9 cellular contexts compared by ENCODE assay signal in the genomic region with DNA sequence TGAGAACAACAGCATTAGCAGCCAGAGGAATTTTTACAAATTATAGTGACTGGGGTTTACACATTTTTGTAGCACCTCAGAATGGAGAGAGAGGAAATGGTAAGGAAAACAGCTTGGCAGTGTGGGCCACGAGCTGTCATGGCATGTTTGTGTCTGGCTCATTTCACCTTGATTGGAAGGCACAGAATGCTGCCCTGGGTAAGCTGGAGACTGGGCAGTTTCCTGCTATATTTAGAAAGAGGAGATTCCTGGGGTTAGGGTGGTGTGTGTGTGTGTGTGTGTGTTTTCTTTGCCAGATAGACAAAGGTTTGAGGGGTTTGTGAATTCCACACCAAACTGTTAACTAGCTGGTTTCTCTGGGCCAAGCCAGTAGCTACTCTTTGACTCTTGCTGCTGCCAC. TPM values are rescaled to one million over a fixed set of nuclear protein-coding genes. Genes with fewer than 3 reads are reported as not detected.
DNase-seq lines count a peak whose midpoint lies in the region; ATAC-seq and TF ChIP-seq lines count a peak whose summit lies in the region.
"Had no signal": no experiment of that assay in that cellular context is flagged by ENCODE, and none has a peak within 500 bp of the region (broad histone marks: within the 10 kb centered on the region; RNA-seq: fewer than 3 reads in every experiment).

No MANE protein-coding gene starts in this region.

- DNase-seq in A673 (ENCODE audit: low spot score), result no peak
- DNase-seq in NCI-H1694 (lab: John Stamatoyannopoulos, UW), result peak; percentile 47
- DNase-seq in effector memory CD8-positive, alpha-beta T cell, result no peak
- DNase-seq in mesenchymal stem cell, result peak; percentile 33
- DNase-seq in NCI-H510A (lab: John Stamatoyannopoulos, UW), result no peak
- DNase-seq: cortex of kidney had no signal

- TF ChIP-seq CTCF in A673 (conservative IDR thresholded peaks at IDR 0.05; ENCODE audit: low read depth, low read length), result no peak

- no peak overlapping the region for H2BK15ac ChIP-seq in mesenchymal stem cell (ENCODE audit: low read depth, poor library complexity, severe bottlenecking)

- H3K4ac ChIP-seq in mesenchymal stem cell (ENCODE audit: low read depth in 1 of 2, low read length in 2 of 2), result no peak overlapping the region

- H2BK120ac ChIP-seq in mesenchymal stem cell (ENCODE audit: low read depth, low read length), result no peak overlapping the region

- no peak overlapping the region for H3K23ac ChIP-seq in mesenchymal stem cell (ENCODE audit: low read length in 2 of 2)

- peak overlapping the region; percentile 5 to 61 for H3K27ac Mint-ChIP-seq in effector memory CD8-positive, alpha-beta T cell
- no peak overlapping the region for H3K27ac Mint-ChIP-seq in activated T-helper 17 cell treated with anti-CD3 and anti-CD28 coated beads, Interleukin-2, amount 50 U/mL, for 72 hours

- H3K9me3 ChIP-seq in A673 (ENCODE audit: low read depth, low read length, poor library complexity, severe bottlenecking) (no peaks in the 10 kb centered on the region), mesenchymal stem cell (ENCODE audit: control insufficient read depth, low read length) (no peaks in the 10 kb centered on the region)

- H3K9ac ChIP-seq in mesenchymal stem cell (ENCODE audit: low read length), result no peak overlapping the region

- no peak overlapping the region for H2BK5ac ChIP-seq in mesenchymal stem cell (ENCODE audit: low read depth, low read length, poor library complexity, severe bottlenecking)

- H3K27me3 Mint-ChIP-seq in effector memory CD8-positive, alpha-beta T cell, result no peaks in the 10 kb centered on the region
- no peaks in the 10 kb centered on the region for H3K27me3 Mint-ChIP-seq in activated T-helper 17 cell treated with anti-CD3 and anti-CD28 coated beads, Interleukin-2, amount 50 U/mL, for 72 hours

- H3K4me1 ChIP-seq in A673 (ENCODE audit: insufficient read depth, low read length, poor library complexity, severe bottlenecking), result peaks cover 50% of the 10 kb centered on the region
- peaks cover 19% of the 10 kb centered on the region for H3K4me1 ChIP-seq in mesenchymal stem cell (ENCODE audit: control insufficient read depth, insufficient read depth, low read depth, low read length)

- no TSS peak for BruUV-seq in A673 (replicated peaks; lab: Mats Ljungman, UMichigan)

- intact Hi-C loops in A673 (cut with micrococcal nuclease; ENCODE audit: unreplicated experiment), result no loop called here

- peaks cover 69 to 84% of the 10 kb centered on the region in 2 donors for H3K4me1 Mint-ChIP-seq in effector memory CD8-positive, alpha-beta T cell (ENCODE audit: low read depth in 2 of 2)
- H3K4me1 Mint-ChIP-seq in activated T-helper 17 cell treated with anti-CD3 and anti-CD28 coated beads, Interleukin-2, amount 50 U/mL, for 72 hours, result peaks cover 10% of the 10 kb centered on the region

- CTCF ChIA-PET in A673 (lab: Charles Lee), result no interaction called here

- no peaks in the 10 kb centered on the region for H3K9me3 Mint-ChIP-seq in effector memory CD8-positive, alpha-beta T cell
- no peaks in the 10 kb centered on the region for H3K9me3 Mint-ChIP-seq in activated T-helper 17 cell treated with anti-CD3 and anti-CD28 coated beads, Interleukin-2, amount 50 U/mL, for 72 hours

- peaks cover 28% of the 10 kb centered on the region for H3K79me1 ChIP-seq in mesenchymal stem cell (replicated peaks; ENCODE audit: low read length, poor library complexity, severe bottlenecking)

- no peak overlapping the region for H4K8ac ChIP-seq in mesenchymal stem cell (ENCODE audit: low read length)

- H2AK5ac ChIP-seq in mesenchymal stem cell (ENCODE audit: low read length, severe bottlenecking), result no peak overlapping the region

- no peak overlapping the region for H4K91ac ChIP-seq in mesenchymal stem cell (ENCODE audit: low read length)

- 3% methylated on average over 1 of the region's 1 CpG for WGBS in mesenchymal stem cell

- no peak for ATAC-seq in effector memory CD8-positive, alpha-beta T cell (replicated peaks)
- no peak for ATAC-seq in activated T-helper 17 cell treated with anti-CD3 and anti-CD28 coated beads, Interleukin-2, amount 50 U/mL, for 72 hours (replicated peaks)
- no peak for ATAC-seq in GM21529 (IDR thresholded peaks at IDR 0.05; ENCODE audit: unreplicated experiment)
- ATAC-seq in HG03442 (IDR thresholded peaks at IDR 0.05; ENCODE audit: unreplicated experiment), result no peak

- peak overlapping the region in 1 of 2 donors; percentile 40 for H3K4me3 Mint-ChIP-seq in effector memory CD8-positive, alpha-beta T cell
- no peak overlapping the region for H3K4me3 Mint-ChIP-seq in activated T-helper 17 cell treated with anti-CD3 and anti-CD28 coated beads, Interleukin-2, amount 50 U/mL, for 72 hours

- H3K36me3 ChIP-seq in A673 (ENCODE audit: insufficient read depth, low read length, poor library complexity, severe bottlenecking) (no peaks in the 10 kb centered on the region), mesenchymal stem cell (ENCODE audit: control insufficient read depth in 1 of 2, insufficient read depth in 2 of 2, low read depth in 1 of 2, low read length in 2 of 2) (no peaks in the 10 kb centered on the region)

- peaks cover 21% of the 10 kb centered on the region for H3K36me3 Mint-ChIP-seq in effector memory CD8-positive, alpha-beta T cell (ENCODE audit: insufficient read depth)
- no peaks in the 10 kb centered on the region for H3K36me3 Mint-ChIP-seq in activated T-helper 17 cell treated with anti-CD3 and anti-CD28 coated beads, Interleukin-2, amount 50 U/mL, for 72 hours (ENCODE audit: low read depth)

- no peak overlapping the region for H3K4me2 ChIP-seq in mesenchymal stem cell (ENCODE audit: low read length, poor library complexity, severe bottlenecking)

- no peak overlapping the region for H2AFZ ChIP-seq in mesenchymal stem cell (ENCODE audit: low read depth, low read length)

- POLR2A ChIA-PET in A673 (lab: Charles Lee; ENCODE audit: low non-redundant PET), result interaction anchor here (0.6 kb wide), 1 partner anchor 9 kb away, joined by 4 read pairs; no protein-coding TSS in a partner anchor

- H2BK12ac ChIP-seq in mesenchymal stem cell (ENCODE audit: low read length in 2 of 2), result no peak overlapping the region

- H3K14ac ChIP-seq in mesenchymal stem cell (ENCODE audit: low read length in 2 of 2), result no peak overlapping the region

- no peak overlapping the region for H3K4me3 ChIP-seq in A673 (ENCODE audit: low read depth, low read length, poor library complexity, severe bottlenecking)
- no peak overlapping the region for H3K4me3 ChIP-seq in mesenchymal stem cell (ENCODE audit: insufficient read depth in 1 of 2, low read depth in 1 of 2, low read length in 2 of 2)

- no peak overlapping the region for H3K18ac ChIP-seq in mesenchymal stem cell (ENCODE audit: low read depth in 1 of 2, low read length in 2 of 2)

- H3K27me3 ChIP-seq in A673 (replicated peaks; ENCODE audit: insufficient read depth, low read depth, low read length, poor library complexity), result no peaks in the 10 kb centered on the region
- H3K27me3 ChIP-seq in mesenchymal stem cell (ENCODE audit: control insufficient read depth in 1 of 2, insufficient read depth in 1 of 2, low read length in 2 of 2), result no peaks in the 10 kb centered on the region

- peak overlapping the region; percentile 42 for H3K27ac ChIP-seq in A673 (ENCODE audit: low read depth, low read length, poor library complexity, severe bottlenecking)
- H3K27ac ChIP-seq in mesenchymal stem cell (ENCODE audit: low read length, poor library complexity, severe bottlenecking), result no peak overlapping the region

RNA-seq across cellular contexts. Expression of a gene that starts 9.0 kb away (rescaled TPM):
- total RNA-seq in A673 (2021), result 25.5 and 25.8 TPM in 2 replicates
- polyA plus RNA-seq in mesenchymal stem cell (2013, experiment 1 of 2), result 0.86 TPM
- 1.0 TPM for polyA plus RNA-seq in mesenchymal stem cell (2013, experiment 2 of 2)
- total RNA-seq in activated T-helper 17 cell treated with anti-CD3 and anti-CD28 coated beads, Interleukin-2, amount 50 U/mL, for 72 hours, result 10 to 100 TPM in 1 of 2 donors, 1 to 10 TPM in 1; 7.8 to 12.0 TPM

Comparison
In these comparisons a context has a peak if more than half of its experiments do, and no peak if none do; other contexts are left out.
1. DNase-seq: peak in NCI-H1694 (single experiment) and mesenchymal stem cell (single experiment); none in A673 (single experiment), effector memory CD8-positive, alpha-beta T cell (0 of 3) and NCI-H510A (single experiment).